In genomic region chr2:191758420-191759199, GRCh38 we compare ENCODE assay signal across 8 cellular contexts.
DNase-seq lines count a peak whose midpoint lies in the region; ATAC-seq and TF ChIP-seq lines count a peak whose summit lies in the region.

No MANE protein-coding gene starts in this region.

- TF ChIP-seq CTCF in fibroblast of lung (conservative IDR thresholded peaks at IDR 0.05 in 1 of 2, IDR thresholded peaks at IDR 0.05 in 1 of 2; ENCODE audit: low read depth in 1 of 2, low read length in 2 of 2) (peak; percentile 28 to 57), parathyroid adenoma (IDR thresholded peaks at IDR 0.05) (peak; percentile 39)

- no peak overlapping the region for H2AFZ ChIP-seq in fibroblast of lung (ENCODE audit: low read length)
- H2AFZ ChIP-seq in parathyroid adenoma, result peak overlapping the region; percentile 58

- H3K9me3 ChIP-seq in NT2/D1 (ENCODE audit: insufficient read depth, low read length) (no peaks in the 10 kb centered on the region), fibroblast of lung (ENCODE audit: control insufficient read depth, insufficient read depth, low read depth, low read length) (no peaks in the 10 kb centered on the region), parathyroid adenoma (ENCODE audit: control insufficient read depth, low read length) (no peaks in the 10 kb centered on the region)

- no peaks in the 10 kb centered on the region for H3K4me1 ChIP-seq in NT2/D1 (ENCODE audit: insufficient read depth, insufficient read length)
- H3K4me1 ChIP-seq in fibroblast of lung (ENCODE audit: control insufficient read depth, extremely low read depth, insufficient read depth, low read length), result no peaks in the 10 kb centered on the region
- H3K4me1 ChIP-seq in parathyroid adenoma, result no peaks in the 10 kb centered on the region

- DNase-seq in COLO668 (lab: John Stamatoyannopoulos, UW; ENCODE audit: unreplicated experiment), result peak; percentile 42
- peak; percentile 54 for DNase-seq in NT2/D1 (ENCODE audit: low read depth, low spot score)
- peak; percentile 20 to 35 for DNase-seq in activated CD8-positive, alpha-beta memory T cell treated with anti-CD3 and anti-CD28 coated beads for 4 hours (ENCODE audit: low read depth in 2 of 2)
- peak; percentile 26 to 57 for DNase-seq in fibroblast of lung (ENCODE audit: low read depth in 2 of 2)
- no peak for DNase-seq in putamen (ENCODE audit: low spot score)

- H3K9ac ChIP-seq in NT2/D1 (ENCODE audit: insufficient read length, low read depth) (no peak overlapping the region), fibroblast of lung (ENCODE audit: insufficient read depth, low read length) (no peak overlapping the region), parathyroid adenoma (no peak overlapping the region)

- H3K4me3 ChIP-seq in NT2/D1 (ENCODE audit: insufficient read length, low read depth) (no peak overlapping the region), fibroblast of lung (replicated peaks in 1 of 4; ENCODE audit: control extremely low read depth in 1 of 4, insufficient read depth in 1 of 4, low read depth in 3 of 4, low read length in 4 of 4) (no peak overlapping the region), parathyroid adenoma (ENCODE audit: low read depth, low read length) (no peak overlapping the region)

- H3K4me2 ChIP-seq in fibroblast of lung (ENCODE audit: extremely low read depth, insufficient read depth, low read length), result no peak overlapping the region
- H3K4me2 ChIP-seq in parathyroid adenoma (ENCODE audit: low read length), result peak overlapping the region; percentile 35

- no peaks in the 10 kb centered on the region for H3K27me3 ChIP-seq in NT2/D1 (ENCODE audit: insufficient read depth, insufficient read length)
- no peaks in the 10 kb centered on the region for H3K27me3 ChIP-seq in fibroblast of lung (ENCODE audit: control insufficient read depth, insufficient read depth, low read length)
- H3K27me3 ChIP-seq in parathyroid adenoma (ENCODE audit: control insufficient read depth, insufficient read depth, low read length), result no peaks in the 10 kb centered on the region

- H3K36me3 ChIP-seq in NT2/D1 (ENCODE audit: insufficient read depth, insufficient read length, low read length) (no peaks in the 10 kb centered on the region), fibroblast of lung (ENCODE audit: control insufficient read depth, insufficient read depth, low read length) (no peaks in the 10 kb centered on the region), parathyroid adenoma (ENCODE audit: control insufficient read depth, insufficient read depth, low read length) (no peaks in the 10 kb centered on the region)

- no peaks in the 10 kb centered on the region for H3K79me2 ChIP-seq in fibroblast of lung (ENCODE audit: control insufficient read depth, insufficient read depth, low read length)
- no peaks in the 10 kb centered on the region for H3K79me2 ChIP-seq in parathyroid adenoma

- H3K27ac ChIP-seq in fibroblast of lung (ENCODE audit: insufficient read depth, low read length) (no peak overlapping the region), parathyroid adenoma (no peak overlapping the region)

- ATAC-seq in GM19372 (IDR thresholded peaks at IDR 0.05; ENCODE audit: low read depth, unreplicated experiment) (peak; percentile 100), HG03280 (IDR thresholded peaks at IDR 0.05; ENCODE audit: unreplicated experiment) (peak; percentile 100)

- H4K20me1 ChIP-seq in fibroblast of lung (ENCODE audit: control insufficient read depth, extremely low read depth, insufficient read depth, low read length), result no peaks in the 10 kb centered on the region
